In the genomic region with DNA sequence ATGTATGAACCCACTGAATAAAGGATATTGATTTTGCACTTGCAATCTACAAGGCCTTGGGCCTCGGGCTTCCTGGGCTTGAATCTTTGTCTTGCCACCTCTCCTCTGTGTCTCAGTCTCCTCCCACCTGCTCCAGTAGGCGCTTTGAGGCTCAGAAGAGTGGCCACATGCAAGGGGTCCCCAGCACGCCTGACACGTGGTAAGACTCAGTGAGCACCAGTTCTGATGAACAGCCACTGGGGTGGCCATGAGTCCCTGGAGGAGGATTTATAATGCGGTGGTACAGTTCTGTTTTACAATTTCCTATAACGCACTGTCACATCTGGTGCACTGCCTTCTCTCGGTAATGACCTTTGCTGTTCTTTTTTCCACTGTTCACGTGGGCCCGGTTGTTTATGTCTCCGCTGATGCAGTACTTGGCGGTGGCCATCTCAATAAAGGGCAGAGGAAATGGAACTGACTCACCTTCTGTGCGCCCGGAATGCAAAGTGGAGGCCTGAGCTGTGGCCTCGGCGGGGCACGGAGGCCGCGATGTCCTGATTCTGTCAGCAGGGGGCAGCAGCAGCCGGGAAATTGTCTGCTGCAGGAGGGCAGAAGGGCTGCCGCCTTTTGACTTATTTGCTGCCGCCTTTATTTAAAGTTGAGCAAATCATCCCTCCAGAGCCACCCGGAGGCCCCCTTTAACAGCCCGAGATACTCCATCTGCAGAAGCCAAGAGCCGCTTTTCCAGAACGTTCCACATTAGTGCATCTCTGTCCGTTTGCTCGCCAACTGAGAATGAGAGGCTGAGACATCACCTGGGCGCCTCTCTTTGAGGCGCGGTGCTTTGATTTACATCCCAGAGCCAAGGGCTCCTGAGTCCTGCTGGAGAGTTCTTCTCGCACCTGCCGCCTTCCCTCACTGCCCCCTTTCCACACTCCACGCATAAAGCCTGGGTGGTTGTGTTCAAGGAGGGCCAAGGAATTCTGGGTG, we compare ENCODE assay signal across 8 cellular contexts. TPM values are rescaled to one million over a fixed set of nuclear protein-coding genes. Genes with fewer than 3 reads are reported as not detected.
A peak's percentile ranks its signal among the peaks of the same experiment; 100 is the strongest.
DNase-seq lines count a peak whose midpoint lies in the region; ATAC-seq and TF ChIP-seq lines count a peak whose summit lies in the region.

No MANE protein-coding gene starts in this region.

- H3K9me3 ChIP-seq in RWPE2 (ENCODE audit: severe bottlenecking) = no peaks in the 10 kb centered on the region
- peaks cover 10 to 27% of the 10 kb centered on the region in 2 donors for H3K9me3 ChIP-seq in neuronal stem cell (replicated peaks in 1 of 2; ENCODE audit: control insufficient read depth in 2 of 2, insufficient read depth in 1 of 2, low read depth in 1 of 2, low read length in 2 of 2)

- H3K27me3 Mint-ChIP-seq in stimulated activated naive CD8-positive, alpha-beta T cell treated with anti-CD3 and anti-CD28 coated beads, Interleukin-15, amount 100 ng/mL, for 72 hours = no peaks in the 10 kb centered on the region

- peaks cover 3% of the 10 kb centered on the region for H3K4me1 ChIP-seq in ACC112 (ENCODE audit: control insufficient read depth, insufficient read depth, low read length, unreplicated experiment)
- H3K4me1 ChIP-seq in RWPE2 (ENCODE audit: insufficient read depth, poor library complexity, severe bottlenecking) = no peaks in the 10 kb centered on the region
- peaks cover 3 to 11% of the 10 kb centered on the region in 2 donors for H3K4me1 ChIP-seq in neuronal stem cell (ENCODE audit: control insufficient read depth in 2 of 2, insufficient read depth in 1 of 2, low read depth in 1 of 2, low read length in 2 of 2)

- H3K4me3 ChIP-seq in ACC112 (ENCODE audit: low read depth, low read length) (no peak overlapping the region), RWPE2 (ENCODE audit: severe bottlenecking) (no peak overlapping the region), foreskin fibroblast (ENCODE audit: low read depth in 1 of 2, low read length in 2 of 2) (no peak overlapping the region), neuronal stem cell (ENCODE audit: low read length in 2 of 2) (no peak overlapping the region)

- TF ChIP-seq CTCF in RWPE2 (IDR thresholded peaks at IDR 0.05; ENCODE audit: poor library complexity, severe bottlenecking) = peak; percentile 86
- TF ChIP-seq CTCF in foreskin fibroblast (IDR thresholded peaks at IDR 0.05; ENCODE audit: low read depth, low read length) = peak; percentile 90

- peak overlapping the region; percentile 30 to 56 for H3K4me3 Mint-ChIP-seq in stimulated activated naive CD8-positive, alpha-beta T cell treated with anti-CD3 and anti-CD28 coated beads, Interleukin-15, amount 100 ng/mL, for 72 hours

- H2AK5ac ChIP-seq in neuronal stem cell (ENCODE audit: low read depth, low read length) = peak overlapping the region; percentile 48

- H2AFZ ChIP-seq in ACC112 (ENCODE audit: low read length, unreplicated experiment) (peak overlapping the region; percentile 66), neuronal stem cell (ENCODE audit: low read length) (peak overlapping the region; percentile 76)

- no peak overlapping the region for H3K18ac ChIP-seq in neuronal stem cell (ENCODE audit: low read length)

- no peaks in the 10 kb centered on the region for H3K79me2 ChIP-seq in ACC112 (ENCODE audit: control insufficient read depth, insufficient read depth, low read length, unreplicated experiment)

- H3K27ac ChIP-seq in ACC112 (ENCODE audit: low read depth, low read length) = no peak overlapping the region
- no peak overlapping the region for H3K27ac ChIP-seq in RWPE2 (ENCODE audit: poor library complexity, severe bottlenecking)
- H3K27ac ChIP-seq in neuronal stem cell (replicated peaks; ENCODE audit: low read length) = no peak overlapping the region

- H3K27me3 ChIP-seq in ACC112 (ENCODE audit: insufficient read depth, low read length) = peaks cover 26% of the 10 kb centered on the region
- H3K27me3 ChIP-seq in RWPE2 (ENCODE audit: insufficient read depth, poor library complexity, severe bottlenecking) = no peaks in the 10 kb centered on the region
- H3K27me3 ChIP-seq in neuronal stem cell (ENCODE audit: control insufficient read depth in 3 of 3, insufficient read depth in 3 of 3, low read depth in 1 of 3, low read length in 3 of 3) = peaks cover 0 to 4% (median 0%) of the 10 kb centered on the region in 3 experiments

- H2BK5ac ChIP-seq in neuronal stem cell (ENCODE audit: low read length) = no peak overlapping the region

- H3K79me1 ChIP-seq in neuronal stem cell (ENCODE audit: low read depth, low read length) = no peaks in the 10 kb centered on the region

- DNase-seq in HS-5 (ENCODE audit: low read depth) = peak; percentile 72
- no peak for DNase-seq in RWPE2 (ENCODE audit: low spot score)
- DNase-seq in activated T-helper 9 cell treated with anti-CD3 and anti-CD28 coated beads, Interleukin-2, amount 50 U/mL, for 16 hours (ENCODE audit: low read depth) = peak; percentile 81
- DNase-seq in foreskin fibroblast = peak; percentile 91 to 94
- DNase-seq in neuronal stem cell (ENCODE audit: low spot score) = peak; percentile 71
- peak; percentile 94 to 95 for DNase-seq in stimulated activated naive CD8-positive, alpha-beta T cell treated with anti-CD3 and anti-CD28 coated beads, Interleukin-15, amount 100 ng/mL, for 72 hours

- H3K27ac Mint-ChIP-seq in stimulated activated naive CD8-positive, alpha-beta T cell treated with anti-CD3 and anti-CD28 coated beads, Interleukin-15, amount 100 ng/mL, for 72 hours = peak overlapping the region; percentile 67 to 72

- no peak overlapping the region for H3K4me2 ChIP-seq in neuronal stem cell (ENCODE audit: insufficient read depth, low read length, poor library complexity, severe bottlenecking)

- H3K4me1 Mint-ChIP-seq in stimulated activated naive CD8-positive, alpha-beta T cell treated with anti-CD3 and anti-CD28 coated beads, Interleukin-15, amount 100 ng/mL, for 72 hours = peaks cover 47% of the 10 kb centered on the region

- H3K9me3 Mint-ChIP-seq in stimulated activated naive CD8-positive, alpha-beta T cell treated with anti-CD3 and anti-CD28 coated beads, Interleukin-15, amount 100 ng/mL, for 72 hours = no peaks in the 10 kb centered on the region

- H2BK15ac ChIP-seq in neuronal stem cell (ENCODE audit: low read length) = no peak overlapping the region

- H2BK120ac ChIP-seq in neuronal stem cell (ENCODE audit: low read depth, low read length) = no peak overlapping the region

- H3K23ac ChIP-seq in neuronal stem cell (ENCODE audit: low read depth, low read length, poor library complexity) = no peak overlapping the region

- H3K4ac ChIP-seq in neuronal stem cell (ENCODE audit: low read length) = no peak overlapping the region

- H3K14ac ChIP-seq in neuronal stem cell (ENCODE audit: low read length) = no peak overlapping the region

- no peaks in the 10 kb centered on the region for H3K36me3 ChIP-seq in ACC112 (ENCODE audit: insufficient read depth, low read length)
- H3K36me3 ChIP-seq in RWPE2 (ENCODE audit: low read depth) = no peaks in the 10 kb centered on the region
- no peaks in the 10 kb centered on the region for H3K36me3 ChIP-seq in neuronal stem cell (replicated peaks in 1 of 2; ENCODE audit: control insufficient read depth in 2 of 2, insufficient read depth in 2 of 2, low read length in 2 of 2)

- H2BK12ac ChIP-seq in neuronal stem cell (ENCODE audit: low read length) = no peak overlapping the region

- ATAC-seq in GM18498 (IDR thresholded peaks at IDR 0.05; ENCODE audit: unreplicated experiment) (peak; percentile 68), RWPE2 (ENCODE audit: low read depth) (peak; percentile 98)
- ATAC-seq in stimulated activated naive CD8-positive, alpha-beta T cell treated with anti-CD3 and anti-CD28 coated beads, Interleukin-15, amount 100 ng/mL, for 72 hours = peak; percentile 98

- no peak overlapping the region for H4K8ac ChIP-seq in neuronal stem cell (ENCODE audit: low read depth, low read length)

- no peak overlapping the region for H3K9ac ChIP-seq in neuronal stem cell (ENCODE audit: low read depth, low read length, poor library complexity)

- no peak overlapping the region for H4K91ac ChIP-seq in neuronal stem cell (ENCODE audit: low read depth, low read length, poor library complexity)

- WGBS in neuronal stem cell (ENCODE audit: extremely low coverage in 2 of 2, insufficient read length in 2 of 2, insufficient replicate concordance in 1 of 2), 2 donors = no CpG with 5 or more reads among the region's 33 CpGs

RNA-seq across cellular contexts. Expression of a gene that starts 6.0 kb away (rescaled TPM):
- 57.3 TPM for polyA plus RNA-seq in neuronal stem cell (2013, experiment 1 of 2)
- 56.3 TPM for polyA plus RNA-seq in neuronal stem cell (2013, experiment 2 of 2)

RNA-seq across cellular contexts. Expression of a gene that starts 34.9 kb away (rescaled TPM):
- 7.0 TPM for polyA plus RNA-seq in neuronal stem cell (2013, experiment 1 of 2)
- polyA plus RNA-seq in neuronal stem cell (2013, experiment 2 of 2) = 5.6 TPM
